In the genomic region with DNA sequence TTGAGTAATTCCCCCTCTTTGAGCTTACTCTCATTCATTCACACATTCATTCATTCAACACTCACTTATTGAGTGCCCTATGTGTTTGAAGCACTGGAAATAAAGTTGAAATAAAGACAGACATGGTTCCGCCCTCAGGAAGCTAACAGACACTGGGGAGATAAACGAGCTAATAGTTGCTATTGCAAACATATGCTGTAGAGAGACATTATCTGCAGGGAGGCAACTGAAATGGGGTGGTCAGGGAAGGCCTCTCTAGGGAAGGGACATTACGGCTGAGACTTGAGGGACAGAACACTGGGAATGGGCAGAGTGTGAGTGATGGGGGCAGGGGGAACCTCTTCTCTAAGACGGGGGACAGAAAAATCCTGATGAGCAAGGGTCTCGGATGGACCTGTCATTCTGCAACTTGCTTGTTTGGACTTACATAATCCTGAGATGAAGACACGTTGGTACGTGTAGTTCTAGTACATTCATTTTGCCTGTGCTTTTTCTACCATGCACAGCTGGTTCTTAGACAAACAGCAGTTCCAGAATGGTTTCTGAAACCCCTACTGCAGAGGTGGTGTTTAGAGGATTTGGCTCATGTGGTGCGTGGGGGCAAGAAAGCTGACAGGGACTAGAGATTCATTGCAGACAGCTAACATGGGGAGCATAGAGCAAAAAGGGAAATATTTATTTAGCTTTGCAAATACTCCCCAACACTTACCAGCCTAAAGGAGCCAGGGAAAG, we compare ENCODE assay signal across 19 cellular contexts.
A peak's percentile ranks its signal among the peaks of the same experiment; 100 is the strongest.
DNase-seq lines count a peak whose midpoint lies in the region; ATAC-seq and TF ChIP-seq lines count a peak whose summit lies in the region.
"Had no signal": no experiment of that assay in that cellular context is flagged by ENCODE, and none has a peak within 500 bp of the region (broad histone marks: within the 10 kb centered on the region; RNA-seq: fewer than 3 reads in every experiment).

No MANE protein-coding gene starts in this region.

- H2AFZ ChIP-seq in neural progenitor cell (replicated peaks), result peak overlapping the region; percentile 99

- no peak for ATAC-seq in esophagus mucosa
- ATAC-seq in GM18505 (IDR thresholded peaks at IDR 0.05; ENCODE audit: unreplicated experiment), result no peak
- ATAC-seq in GM18868 (IDR thresholded peaks at IDR 0.05; ENCODE audit: unreplicated experiment), result no peak
- ATAC-seq: lower lobe of right lung had no signal

- H3K4me1 ChIP-seq in neural progenitor cell, result peaks cover 25% of the 10 kb centered on the region
- H3K4me1 ChIP-seq: lower lobe of right lung had no signal

- H3K27ac ChIP-seq in dorsolateral prefrontal cortex, result peak overlapping the region in 49 of 59 donors; percentile 4 to 87 (median 63)
- H3K27ac ChIP-seq in neural progenitor cell, result peak overlapping the region; percentile 21
- H3K27ac ChIP-seq: lower lobe of right lung had no signal

- peak overlapping the region; percentile 76 for H3K4me2 ChIP-seq in neural progenitor cell

- H3K4me3 Mint-ChIP-seq in neural progenitor cell, result no peak overlapping the region
- H3K4me3 Mint-ChIP-seq: activated CD4-positive, alpha-beta T cell treated with anti-CD3 and anti-CD28 coated beads, Interleukin-2, amount 10 ng/mL, durations not matched to agents 7 days and 5 days; immature natural killer cell had no signal

- intact Hi-C loops in dorsolateral prefrontal cortex (cut with DNase I), result no loop called here

- no peak overlapping the region for H3K4me3 ChIP-seq in GM12864 (ENCODE audit: low read depth, low read length)
- no peak overlapping the region for H3K4me3 ChIP-seq in dorsolateral prefrontal cortex
- peak overlapping the region; percentile 38 for H3K4me3 ChIP-seq in neural progenitor cell
- H3K4me3 ChIP-seq: lower lobe of right lung had no signal

- H3K27me3 Mint-ChIP-seq in neural progenitor cell (ENCODE audit: insufficient read depth, low read depth), result peaks cover 24% of the 10 kb centered on the region

- H3F3A ChIP-seq in neural progenitor cell (ENCODE audit: low read depth), result peaks cover 15% of the 10 kb centered on the region

- DNase-seq in GM12864 (ENCODE audit: low read depth) (peak; percentile 15), NCI-H1694 (lab: John Stamatoyannopoulos, UW) (peak; percentile 83), dorsolateral prefrontal cortex (peak in 2 of 10 donors; percentile 45 to 46), neural progenitor cell (ENCODE audit: low spot score) (no peak), NCI-H1092 treated with DMSO at 0.1 percent for 48 hours (lab: John Stamatoyannopoulos, UW) (no peak)
- DNase-seq: activated CD4-positive, alpha-beta T cell treated with anti-CD3 and anti-CD28 coated beads, Interleukin-2, amount 10 ng/mL, durations not matched to agents 7 days and 5 days; activated naive CD4-positive, alpha-beta T cell; AML-193; Calu3; foreskin melanocyte; GDM1; immature natural killer cell; lower lobe of right lung; OCI-M1; stimulated activated naive CD4-positive, alpha-beta T cell; trophoblast cell had no signal

- no peaks in the 10 kb centered on the region for H3K9me3 ChIP-seq in neural progenitor cell (ENCODE audit: low read depth)
- H3K9me3 ChIP-seq: lower lobe of right lung had no signal

- no peaks in the 10 kb centered on the region for H4K20me1 ChIP-seq in neural progenitor cell (ENCODE audit: low read depth)

- TF ChIP-seq CTCF in GM12864 (IDR thresholded peaks at IDR 0.05; ENCODE audit: low read depth, low read length, missing control alignments) (no peak), dorsolateral prefrontal cortex (IDR thresholded peaks at IDR 0.05 in 54 of 56, conservative IDR thresholded peaks at IDR 0.05 in 2 of 56; ENCODE audit: low read depth in 1 of 56, partially characterized antibody in 56 of 56) (no peak), neural progenitor cell (IDR thresholded peaks at IDR 0.05) (no peak)

- peaks cover 0 to 10% (median 0%) of the 10 kb centered on the region in 45 donors for H3K27me3 ChIP-seq in dorsolateral prefrontal cortex
- no peaks in the 10 kb centered on the region for H3K27me3 ChIP-seq in neural progenitor cell

- peak overlapping the region; percentile 1 for H3K27ac Mint-ChIP-seq in neural progenitor cell
- H3K27ac Mint-ChIP-seq: activated CD4-positive, alpha-beta T cell treated with anti-CD3 and anti-CD28 coated beads, Interleukin-2, amount 10 ng/mL, durations not matched to agents 7 days and 5 days; immature natural killer cell had no signal

- TF ChIP-seq POLR2A in GM18505 (IDR thresholded peaks at IDR 0.05; ENCODE audit: borderline replicate concordance, extremely low read depth, insufficient read depth, insufficient read length), result no peak

- no peaks in the 10 kb centered on the region for H3K36me3 Mint-ChIP-seq in neural progenitor cell
- H3K36me3 Mint-ChIP-seq: immature natural killer cell had no signal

- no peaks in the 10 kb centered on the region for H3K36me3 ChIP-seq in neural progenitor cell
- H3K36me3 ChIP-seq: lower lobe of right lung had no signal

- peaks cover 20% of the 10 kb centered on the region for H3K4me1 Mint-ChIP-seq in neural progenitor cell
- H3K4me1 Mint-ChIP-seq: activated CD4-positive, alpha-beta T cell treated with anti-CD3 and anti-CD28 coated beads, Interleukin-2, amount 10 ng/mL, durations not matched to agents 7 days and 5 days; immature natural killer cell had no signal

- H3K79me2 ChIP-seq in neural progenitor cell (ENCODE audit: low read depth), result no peaks in the 10 kb centered on the region

- no peak overlapping the region for H3K9ac ChIP-seq in neural progenitor cell

- H3K9me3 Mint-ChIP-seq in neural progenitor cell, result no peaks in the 10 kb centered on the region
- H3K9me3 Mint-ChIP-seq: activated CD4-positive, alpha-beta T cell treated with anti-CD3 and anti-CD28 coated beads, Interleukin-2, amount 10 ng/mL, durations not matched to agents 7 days and 5 days; immature natural killer cell had no signal

Comparison
In these comparisons a context has a peak if more than half of its experiments do, and no peak if none do; other contexts are left out.
1. DNase-seq: peak in GM12864 (single experiment) and NCI-H1694 (single experiment); none in neural progenitor cell (single experiment) and NCI-H1092 treated with DMSO at 0.1 percent for 48 hours (single experiment).